In the genomic region with DNA sequence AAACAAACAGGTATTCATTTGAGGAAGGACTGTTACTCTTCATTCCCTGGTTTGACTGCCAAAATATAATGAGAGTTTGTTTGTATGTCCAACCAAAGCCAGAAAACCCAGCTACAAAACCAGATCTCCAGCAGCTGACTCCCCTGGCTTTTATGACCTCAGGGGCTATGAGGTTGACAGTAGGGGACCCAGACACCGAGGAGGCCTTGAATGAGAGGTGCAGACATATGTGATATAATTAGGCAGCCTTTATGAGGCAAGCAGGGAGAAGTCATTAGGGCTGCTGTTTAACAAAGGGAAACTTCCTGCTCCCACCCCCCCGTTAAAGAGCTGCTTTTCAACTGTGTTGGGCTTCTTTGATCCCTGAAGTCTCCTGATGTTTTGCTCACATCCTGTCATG, we compare ENCODE assay signal across 26 cellular contexts.
"Had no signal": no experiment of that assay in that cellular context is flagged by ENCODE, and none has a peak within 500 bp of the region (broad histone marks: within the 10 kb centered on the region; RNA-seq: fewer than 3 reads in every experiment).

No MANE protein-coding gene starts in this region.

- H3K4me3 Mint-ChIP-seq: activated CD4-positive, alpha-beta memory T cell treated with anti-CD3 and anti-CD28 coated beads, Interleukin-2, amount 10 ng/mL, durations not matched to agents 7 days and 5 days; activated CD4-positive, alpha-beta T cell treated with anti-CD3 and anti-CD28 coated beads for 36 hours; activated naive CD4-positive, alpha-beta T cell treated with anti-CD3 and anti-CD28 coated beads for 36 hours; activated naive CD8-positive, alpha-beta T cell; activated T-helper 17 cell treated with anti-CD3 and anti-CD28 coated beads, Interleukin-2, amount 50 U/mL, for 72 hours; brain had no signal

- H3K27me3 Mint-ChIP-seq: activated CD4-positive, alpha-beta memory T cell treated with anti-CD3 and anti-CD28 coated beads, Interleukin-2, amount 10 ng/mL, durations not matched to agents 7 days and 5 days; activated naive CD8-positive, alpha-beta T cell; activated T-helper 17 cell treated with anti-CD3 and anti-CD28 coated beads, Interleukin-2, amount 50 U/mL, for 72 hours; brain had no signal

- DNase-seq: activated CD4-positive, alpha-beta memory T cell treated with anti-CD3 and anti-CD28 coated beads, Interleukin-2, amount 10 ng/mL, durations not matched to agents 7 days and 5 days; activated CD4-positive, alpha-beta T cell treated with anti-CD3 and anti-CD28 coated beads for 36 hours; activated CD4-positive, alpha-beta T cell treated with anti-CD3 and anti-CD28 coated beads, Interleukin-2, amount 50 U/mL, for 1 hour; activated gamma-delta T cell; activated naive CD4-positive, alpha-beta T cell treated with anti-CD3 and anti-CD28 coated beads for 36 hours; activated T-cell treated with anti-CD3 and anti-CD28 coated beads for 4 hours; activated T-cell treated with anti-CD3 and anti-CD28 coated beads, Interleukin-2, amount 50 U/mL, for 48 hours; amygdala; cerebellar nuclear complex; MM.1S; NCI-H1105 treated with DMSO at 0.1 percent for 48 hours; NCI-H1694; NCI-H2029; NCI-H2171; NCI-H2227 treated with DMSO at 0.1 percent for 48 hours; NCI-H446 treated with DMSO at 0.1 percent for 48 hours; NCI-H524 treated with DMSO at 0.1 percent for 48 hours; NK-92 treated with Interleukin-12 subunit alpha and Interleukin-12 subunit beta, amount 100 ng/mL, for 24 hours; OCI-M1; RPMI8226; T-helper 1 cell had no signal

- ATAC-seq: activated CD4-positive, alpha-beta T cell treated with anti-CD3 and anti-CD28 coated beads for 36 hours; activated T-helper 17 cell treated with anti-CD3 and anti-CD28 coated beads, Interleukin-2, amount 50 U/mL, for 72 hours; Panc1; Right ventricle myocardium inferior had no signal

- H3K9me3 Mint-ChIP-seq: activated CD4-positive, alpha-beta memory T cell treated with anti-CD3 and anti-CD28 coated beads, Interleukin-2, amount 10 ng/mL, durations not matched to agents 7 days and 5 days; activated naive CD4-positive, alpha-beta T cell treated with anti-CD3 and anti-CD28 coated beads for 36 hours; activated T-helper 17 cell treated with anti-CD3 and anti-CD28 coated beads, Interleukin-2, amount 50 U/mL, for 72 hours had no signal

- H3K36me3 Mint-ChIP-seq: activated naive CD8-positive, alpha-beta T cell; brain had no signal

- H3K4me1 Mint-ChIP-seq: activated CD4-positive, alpha-beta memory T cell treated with anti-CD3 and anti-CD28 coated beads, Interleukin-2, amount 10 ng/mL, durations not matched to agents 7 days and 5 days; activated CD4-positive, alpha-beta T cell treated with anti-CD3 and anti-CD28 coated beads for 36 hours; activated T-helper 17 cell treated with anti-CD3 and anti-CD28 coated beads, Interleukin-2, amount 50 U/mL, for 72 hours; brain had no signal

- H3K27ac Mint-ChIP-seq: activated CD4-positive, alpha-beta memory T cell treated with anti-CD3 and anti-CD28 coated beads, Interleukin-2, amount 10 ng/mL, durations not matched to agents 7 days and 5 days; activated CD4-positive, alpha-beta T cell treated with anti-CD3 and anti-CD28 coated beads for 36 hours; activated naive CD4-positive, alpha-beta T cell treated with anti-CD3 and anti-CD28 coated beads for 36 hours; activated naive CD8-positive, alpha-beta T cell; activated T-helper 17 cell treated with anti-CD3 and anti-CD28 coated beads, Interleukin-2, amount 50 U/mL, for 72 hours had no signal
